In genomic region chr1:111734426-111734825, GRCh38 we compare ENCODE assay signal across 23 cellular contexts. TPM values are rescaled to one million over a fixed set of nuclear protein-coding genes. Genes with fewer than 3 reads are reported as not detected.
DNase-seq lines count a peak whose midpoint lies in the region; ATAC-seq, FAIRE-seq and TF ChIP-seq lines count a peak whose summit lies in the region.
"Had no signal": no experiment of that assay in that cellular context is flagged by ENCODE, and none has a peak within 500 bp of the region (broad histone marks: within the 10 kb centered on the region; RNA-seq: fewer than 3 reads in every experiment).

No MANE protein-coding gene starts in this region.

- no peaks in the 10 kb centered on the region for H3K27me3 ChIP-seq in endothelial cell of umbilical vein (ENCODE audit: control insufficient read depth in 2 of 2, insufficient read depth in 2 of 2, low read length in 2 of 2)
- peaks cover 6% of the 10 kb centered on the region for H3K27me3 ChIP-seq in transverse colon
- H3K27me3 ChIP-seq: BE2C, left lung had no signal

- H3K9me3 Mint-ChIP-seq in osteocyte (ENCODE audit: unreplicated experiment): no peaks in the 10 kb centered on the region
- H3K9me3 Mint-ChIP-seq: activated B cell treated with CpG ODN at 0.5 μM for 24 hours; activated CD4-positive, alpha-beta memory T cell treated with anti-CD3 and anti-CD28 coated beads for 36 hours; activated naive CD4-positive, alpha-beta T cell treated with anti-CD3 and anti-CD28 coated beads, Interleukin-2, amount 10 ng/mL, durations not matched to agents 7 days and 5 days; activated T-cell treated with anti-CD3 and anti-CD28 coated beads, Interleukin-2, amount 50 U/mL, for 24 hours; central memory CD8-positive, alpha-beta T cell; stimulated activated memory B cell treated with anti-CD40 and anti-IgM and Interleukin-4, amounts not matched to agents 10 μg/mL and 1 μg/mL and 100 μg/mL, for 72 hours had no signal

- no peak overlapping the region for H2AFZ ChIP-seq in endothelial cell of umbilical vein (ENCODE audit: low read depth, low read length)

- H3K27ac ChIP-seq in endothelial cell of umbilical vein (ENCODE audit: insufficient read depth, low read depth, low read length) (peak overlapping the region; percentile 89), transverse colon (peak overlapping the region; percentile 60 to 69 (median 66))

- in situ Hi-C loops in transverse colon (cut with MboI; ENCODE audit: low pct_ligation_motif_present in 1 of 4, low pct_unique_long_range_greater_than_20kb in 1 of 4, low sequenced_read_pairs in 3 of 4): loop anchor here in 1 of 4 donors (25.0 kb wide), 1 partner anchor 247 kb away; no protein-coding TSS in a partner anchor

- H3K9me3 ChIP-seq in endothelial cell of umbilical vein (replicated peaks; ENCODE audit: control insufficient read depth, insufficient read depth, low read length) (no peaks in the 10 kb centered on the region), transverse colon (no peaks in the 10 kb centered on the region)
- H3K9me3 ChIP-seq: BE2C, left lung had no signal

- TF ChIP-seq CTCF in endothelial cell of umbilical vein (IDR thresholded peaks at IDR 0.05; ENCODE audit: extremely low read depth in 1 of 2, insufficient read depth in 1 of 2, low read depth in 1 of 2, low read length in 2 of 2): no peak
- no peak for TF ChIP-seq CTCF in osteocyte (IDR thresholded peaks at IDR 0.05)
- no peak for TF ChIP-seq CTCF in transverse colon (IDR thresholded peaks at IDR 0.05)

- H3K27ac Mint-ChIP-seq in osteocyte (ENCODE audit: unreplicated experiment): no peak overlapping the region
- H3K27ac Mint-ChIP-seq: activated B cell treated with CpG ODN at 0.5 μM for 24 hours; activated CD4-positive, alpha-beta memory T cell treated with anti-CD3 and anti-CD28 coated beads for 36 hours; activated naive CD4-positive, alpha-beta T cell treated with anti-CD3 and anti-CD28 coated beads, Interleukin-2, amount 10 ng/mL, durations not matched to agents 7 days and 5 days; activated T-cell treated with anti-CD3 and anti-CD28 coated beads, Interleukin-2, amount 50 U/mL, for 24 hours; stimulated activated memory B cell treated with anti-CD40 and anti-IgM and Interleukin-4, amounts not matched to agents 10 μg/mL and 1 μg/mL and 100 μg/mL, for 72 hours had no signal

- DNase-seq in activated effector memory CD4-positive, alpha-beta T cell treated with anti-CD3 and anti-CD28 coated beads, Interleukin-2, amount 50 U/mL, for 16 hours: peak; percentile 14
- no peak for DNase-seq in activated effector memory CD4-positive, alpha-beta T cell treated with Interleukin-2 at 50 U/mL for 16 hours
- no peak for DNase-seq in endothelial cell of umbilical vein (ENCODE audit: low read depth, low spot score)
- DNase-seq in osteocyte (ENCODE audit: extremely low spot score, unreplicated experiment): peak; percentile 30
- no peak for DNase-seq in transverse colon
- DNase-seq in medulla oblongata (ENCODE audit: extremely low spot score): no peak
- no peak for DNase-seq in inferior parietal cortex (ENCODE audit: extremely low spot score)
- DNase-seq: activated B cell treated with CpG ODN at 0.5 μM for 24 hours; activated CD4-positive, alpha-beta memory T cell treated with anti-CD3 and anti-CD28 coated beads for 36 hours; activated naive CD4-positive, alpha-beta T cell treated with anti-CD3 and anti-CD28 coated beads, Interleukin-2, amount 10 ng/mL, durations not matched to agents 7 days and 5 days; activated T-cell treated with anti-CD3 and anti-CD28 coated beads, Interleukin-2, amount 50 U/mL, for 24 hours; BE2C; effector CD4-positive, alpha-beta T cell; left lung; NCI-H1417; NCI-H2107; NCI-H510A; T-helper 9 cell had no signal

- H3K4me2 ChIP-seq in endothelial cell of umbilical vein (ENCODE audit: insufficient read depth, low read length): peak overlapping the region; percentile 50

- no peaks in the 10 kb centered on the region for H4K20me1 ChIP-seq in endothelial cell of umbilical vein (replicated peaks; ENCODE audit: control insufficient read depth, extremely low read depth, insufficient read depth, low read length)

- dilution Hi-C loops in endothelial cell of umbilical vein (cut with MboI; ENCODE audit: extremely low pct_ligation_motif_present, low sequenced_read_pairs): no loop called here

- no peak overlapping the region for H3K4me3 Mint-ChIP-seq in osteocyte (ENCODE audit: unreplicated experiment)
- H3K4me3 Mint-ChIP-seq: activated B cell treated with CpG ODN at 0.5 μM for 24 hours; activated CD4-positive, alpha-beta memory T cell treated with anti-CD3 and anti-CD28 coated beads for 36 hours; activated naive CD4-positive, alpha-beta T cell treated with anti-CD3 and anti-CD28 coated beads, Interleukin-2, amount 10 ng/mL, durations not matched to agents 7 days and 5 days; activated T-cell treated with anti-CD3 and anti-CD28 coated beads, Interleukin-2, amount 50 U/mL, for 24 hours; central memory CD8-positive, alpha-beta T cell; stimulated activated memory B cell treated with anti-CD40 and anti-IgM and Interleukin-4, amounts not matched to agents 10 μg/mL and 1 μg/mL and 100 μg/mL, for 72 hours had no signal

- H3K9ac ChIP-seq in endothelial cell of umbilical vein (replicated peaks; ENCODE audit: extremely low read depth, insufficient read depth, low read length): no peak overlapping the region

- ATAC-seq in HG02884 (IDR thresholded peaks at IDR 0.05; ENCODE audit: unreplicated experiment): no peak
- ATAC-seq: stimulated activated memory B cell treated with anti-CD40 and anti-IgM and Interleukin-4, amounts not matched to agents 10 μg/mL and 1 μg/mL and 100 μg/mL, for 72 hours had no signal

- no TSS peak for BruUV-seq in endothelial cell of umbilical vein (replicated peaks; lab: Mats Ljungman, UMichigan)

- 86 to 93% methylated on average over 3 of the region's 3 CpGs for WGBS in transverse colon (ENCODE audit: low coverage in 1 of 2), 2 donors

- H3K36me3 ChIP-seq in endothelial cell of umbilical vein (ENCODE audit: control insufficient read depth in 2 of 2, extremely low read depth in 1 of 2, insufficient read depth in 2 of 2, low read length in 2 of 2): no peaks in the 10 kb centered on the region
- no peaks in the 10 kb centered on the region for H3K36me3 ChIP-seq in transverse colon
- H3K36me3 ChIP-seq: BE2C, left lung had no signal

- no peaks in the 10 kb centered on the region for H3K9me1 ChIP-seq in endothelial cell of umbilical vein (replicated peaks; ENCODE audit: control insufficient read depth, extremely low read depth, insufficient read depth, low read length)

- H3K36me3 Mint-ChIP-seq in osteocyte (ENCODE audit: unreplicated experiment): no peaks in the 10 kb centered on the region
- H3K36me3 Mint-ChIP-seq: activated CD4-positive, alpha-beta memory T cell treated with anti-CD3 and anti-CD28 coated beads for 36 hours; activated naive CD4-positive, alpha-beta T cell treated with anti-CD3 and anti-CD28 coated beads, Interleukin-2, amount 10 ng/mL, durations not matched to agents 7 days and 5 days; stimulated activated memory B cell treated with anti-CD40 and anti-IgM and Interleukin-4, amounts not matched to agents 10 μg/mL and 1 μg/mL and 100 μg/mL, for 72 hours had no signal

- intact Hi-C loops in endothelial cell of umbilical vein (cut with micrococcal nuclease): loop anchor here (10.0 kb wide), 1 partner anchor 770 kb away; the partner anchor contains the start of gene LRIF1
- intact Hi-C loops in transverse colon (cut with DNase I; ENCODE audit: low total_unique reads): no loop called here

- no peaks in the 10 kb centered on the region for H3K79me2 ChIP-seq in endothelial cell of umbilical vein (ENCODE audit: control insufficient read depth, insufficient read depth, low read length)

- TF ChIP-seq EP300 in transverse colon (IDR thresholded peaks at IDR 0.05; ENCODE audit: low read depth): no peak

- TF ChIP-seq POLR2A in endothelial cell of umbilical vein (IDR thresholded peaks at IDR 0.05; ENCODE audit: low read depth, low read length) (no peak), transverse colon (IDR thresholded peaks at IDR 0.05) (no peak)

- CTCF ChIA-PET in endothelial cell of umbilical vein (lab: Charles Lee): interaction anchor here (1.4 to 4.3 kb wide), 4 partner anchors 10 to 20 kb away, joined by 3 to 30 read pairs (median 10); no protein-coding TSS in a partner anchor

- no peaks in the 10 kb centered on the region for H3K27me3 Mint-ChIP-seq in osteocyte (ENCODE audit: unreplicated experiment)
- H3K27me3 Mint-ChIP-seq: activated B cell treated with CpG ODN at 0.5 μM for 24 hours had no signal

- POLR2A ChIA-PET in endothelial cell of umbilical vein (lab: Charles Lee): no interaction called here

- H3K4me3 ChIP-seq in endothelial cell of umbilical vein (replicated peaks in 1 of 3; ENCODE audit: insufficient read depth in 1 of 3, low read depth in 1 of 3, low read length in 3 of 3) (no peak overlapping the region), transverse colon (no peak overlapping the region)
- H3K4me3 ChIP-seq: left lung had no signal

- H3K4me1 Mint-ChIP-seq in osteocyte (ENCODE audit: unreplicated experiment): peaks cover 16% of the 10 kb centered on the region

- peaks cover 38% of the 10 kb centered on the region for H3K4me1 ChIP-seq in endothelial cell of umbilical vein (ENCODE audit: control insufficient read depth, extremely low read depth, insufficient read depth, low read length)
- H3K4me1 ChIP-seq in transverse colon: peaks cover 9 to 37% (median 27%) of the 10 kb centered on the region in 4 donors
- H3K4me1 ChIP-seq: BE2C had no signal

- no peak for FAIRE-seq in endothelial cell of umbilical vein (lab: Jason Lieb, UNC)
- FAIRE-seq: RCC 7860 had no signal

RNA-seq across cellular contexts. Expression of gene INKA2, which starts 4.8 kb away (rescaled TPM):
- total RNA-seq in endothelial cell of umbilical vein: 5.3 and 7.8 TPM in 2 replicates
- polyA plus RNA-seq in endothelial cell of umbilical vein: 2.4 and 2.6 TPM in 2 replicates
- polyA plus RNA-seq in endothelial cell of umbilical vein (2011; cell fraction: cytosol; rRNA removed): 1.9 and 2.1 TPM in 2 replicates
- 2.5 and 3.0 TPM in 2 replicates for polyA plus RNA-seq in endothelial cell of umbilical vein (2011; cell fraction: nucleus; rRNA removed)
- polyA plus RNA-seq in endothelial cell of umbilical vein (2012): 3.7 and 5.2 TPM in 2 replicates
- 4.3 and 5.4 TPM in 2 replicates for polyA minus RNA-seq in endothelial cell of umbilical vein
- 0.72 TPM for polyA minus RNA-seq in endothelial cell of umbilical vein (2011; cell fraction: cytosol; rRNA and poly(A)+ RNA removed)
- 2.6 and 3.8 TPM in 2 replicates for polyA minus RNA-seq in endothelial cell of umbilical vein (2011; cell fraction: nucleus; rRNA and poly(A)+ RNA removed)
- 5.5 and 6.2 TPM in 2 replicates for total RNA-seq in osteocyte
- 1 to 10 TPM in 2 of 4 donors, not detected in 2; 1.8 to 2.7 TPM for total RNA-seq in transverse colon
- total RNA-seq: A172 had no signal

RNA-seq across cellular contexts. Expression of gene DDX20, which starts 21.3 kb away (rescaled TPM):
- total RNA-seq in endothelial cell of umbilical vein: 14.5 and 15.9 TPM in 2 replicates
- polyA plus RNA-seq in endothelial cell of umbilical vein: 3.3 and 4.1 TPM in 2 replicates
- polyA plus RNA-seq in endothelial cell of umbilical vein (2011; cell fraction: cytosol; rRNA removed): 5.1 and 5.4 TPM in 2 replicates
- polyA plus RNA-seq in endothelial cell of umbilical vein (2011; cell fraction: nucleus; rRNA removed): 12.5 and 14.1 TPM in 2 replicates
- 9.2 and 13.2 TPM in 2 replicates for polyA plus RNA-seq in endothelial cell of umbilical vein (2012)
- 7.3 and 11.5 TPM in 2 replicates for polyA minus RNA-seq in endothelial cell of umbilical vein
- 19.7 TPM for polyA minus RNA-seq in endothelial cell of umbilical vein (2011; cell fraction: cytosol; rRNA and poly(A)+ RNA removed)
- polyA minus RNA-seq in endothelial cell of umbilical vein (2011; cell fraction: nucleus; rRNA and poly(A)+ RNA removed): 7.5 and 10.3 TPM in 2 replicates
- 13.1 and 14.0 TPM in 2 replicates for total RNA-seq in osteocyte
- total RNA-seq in transverse colon: 10 to 100 TPM in 2 of 4 donors, 1 to 10 TPM in 2; 7.1 to 17.1 (median 12.2) TPM

Comparison
In these comparisons a context has a peak if more than half of its experiments do, and no peak if none do; other contexts are left out.
1. DNase-seq: peak in activated effector memory CD4-positive, alpha-beta T cell treated with anti-CD3 and anti-CD28 coated beads, Interleukin-2, amount 50 U/mL, for 16 hours (single experiment) and osteocyte (single experiment); none in activated effector memory CD4-positive, alpha-beta T cell treated with Interleukin-2 at 50 U/mL for 16 hours (single experiment), endothelial cell of umbilical vein (single experiment), transverse colon (single experiment), medulla oblongata (single experiment) and inferior parietal cortex (single experiment).